In genomic region chr22:35961480-35961902, GRCh38 we compare ENCODE assay signal across 8 cellular contexts.
DNase-seq lines count a peak whose midpoint lies in the region; ATAC-seq and TF ChIP-seq lines count a peak whose summit lies in the region.

No MANE protein-coding gene starts in this region.

- in situ Hi-C loops in GM13977 (cut with MboI; ENCODE audit: low pct_unique_long_range_greater_than_20kb, low sequenced_read_pairs, unreplicated experiment), result no loop called here

- no peaks in the 10 kb centered on the region for H3K27me3 ChIP-seq in esophagus squamous epithelium

- H3K9me3 ChIP-seq in esophagus squamous epithelium, result no peaks in the 10 kb centered on the region

- intact Hi-C loops in esophagus squamous epithelium (cut with DNase I), result no loop called here

- peak overlapping the region in 3 of 4 donors; percentile 40 to 68 (median 59) for H3K27ac ChIP-seq in esophagus squamous epithelium

- DNase-seq in AG20443 (ENCODE audit: low spot score) (peak; percentile 82), NCI-H2171 (lab: John Stamatoyannopoulos, UW) (peak; percentile 52), esophagus squamous epithelium (lab: John Stamatoyannopoulos, UW) (no peak), mucosa of gallbladder (ENCODE audit: low spot score) (peak; percentile 33), T1000 (lab: John Stamatoyannopoulos, UW) (no peak), GM13977 (ENCODE audit: low spot score) (no peak)

- peak overlapping the region in 1 of 4 donors; percentile 38 for H3K4me3 ChIP-seq in esophagus squamous epithelium

- ATAC-seq in HG03135 (IDR thresholded peaks at IDR 0.05; ENCODE audit: unreplicated experiment), result no peak
- ATAC-seq in GM19455 (IDR thresholded peaks at IDR 0.05; ENCODE audit: unreplicated experiment), result no peak

- WGBS in esophagus squamous epithelium, 2 donors, result 36 to 62% methylated on average over 3 of the region's 3 CpGs

- TF ChIP-seq CTCF in esophagus squamous epithelium (IDR thresholded peaks at IDR 0.05), result no peak
- TF ChIP-seq CTCF in GM13977 (IDR thresholded peaks at IDR 0.05; ENCODE audit: extremely low read depth, insufficient read depth, missing control alignments), result no peak

- TF ChIP-seq POLR2A in esophagus squamous epithelium (IDR thresholded peaks at IDR 0.05), result no peak

- H3K4me1 ChIP-seq in esophagus squamous epithelium, result peaks cover 0 to 44% (median 12%) of the 10 kb centered on the region in 3 donors

- H3K36me3 ChIP-seq in esophagus squamous epithelium, result no peaks in the 10 kb centered on the region

Comparison
In these comparisons a context has a peak if more than half of its experiments do, and no peak if none do; other contexts are left out.
1. DNase-seq: peak in AG20443 (single experiment), NCI-H2171 (single experiment) and mucosa of gallbladder (single experiment); none in esophagus squamous epithelium (single experiment), T1000 (single experiment) and GM13977 (single experiment).